28 cellular contexts compared by ENCODE assay signal in genomic region chr3:174000675-174001074, GRCh38.
"Had no signal": no experiment of that assay in that cellular context is flagged by ENCODE, and none has a peak within 500 bp of the region (broad histone marks: within the 10 kb centered on the region; RNA-seq: fewer than 3 reads in every experiment).

No MANE protein-coding gene starts in this region.

- H3K36me3 ChIP-seq: colonic mucosa, esophagus muscularis mucosa, esophagus squamous epithelium, gastrocnemius medialis, gastroesophageal sphincter, heart left ventricle, heart right ventricle had no signal

- ATAC-seq: effector memory CD8-positive, alpha-beta T cell; esophagus mucosa; foreskin keratinocyte; gastrocnemius medialis; gastroesophageal sphincter; heart left ventricle; heart right ventricle had no signal

- FAIRE-seq: colon, endometrium, endothelial cell of umbilical vein, frontal cortex had no signal

- H3K27ac ChIP-seq: colonic mucosa, coronary artery, dorsolateral prefrontal cortex, epithelial cell of prostate, esophagus muscularis mucosa, esophagus squamous epithelium, foreskin keratinocyte, gastrocnemius medialis, gastroesophageal sphincter, heart left ventricle, heart right ventricle had no signal

- H3K9me3 ChIP-seq: colonic mucosa, esophagus muscularis mucosa, esophagus squamous epithelium, gastrocnemius medialis, gastroesophageal sphincter, heart left ventricle, heart right ventricle had no signal

- H3K4me1 ChIP-seq: colonic mucosa, esophagus muscularis mucosa, esophagus squamous epithelium, foreskin keratinocyte, gastrocnemius medialis, gastroesophageal sphincter, heart left ventricle, heart right ventricle had no signal

- DNase-seq: colonic mucosa; cortex of kidney; dermis blood vessel endothelial cell; dorsolateral prefrontal cortex; effector CD4-positive, alpha-beta T cell; effector CD8-positive, alpha-beta T cell; effector memory CD4-positive, alpha-beta T cell; effector memory CD8-positive, alpha-beta T cell; endodermal cell; erythroblast; esophagus squamous epithelium; foreskin fibroblast; foreskin keratinocyte; foreskin melanocyte; gastrocnemius medialis; glutamatergic neuron; head of caudate nucleus; heart left ventricle; heart right ventricle had no signal

- H3K27me3 ChIP-seq: colonic mucosa, dorsolateral prefrontal cortex, esophagus muscularis mucosa, esophagus squamous epithelium, foreskin keratinocyte, gastrocnemius medialis, gastroesophageal sphincter, heart left ventricle, heart right ventricle had no signal

- H3K4me3 ChIP-seq: colonic mucosa, coronary artery, dorsolateral prefrontal cortex, esophagus muscularis mucosa, esophagus squamous epithelium, gastrocnemius medialis, gastroesophageal sphincter, heart left ventricle, heart right ventricle had no signal
